ENCODE assay signal across 1 cellular context in the genomic region with DNA sequence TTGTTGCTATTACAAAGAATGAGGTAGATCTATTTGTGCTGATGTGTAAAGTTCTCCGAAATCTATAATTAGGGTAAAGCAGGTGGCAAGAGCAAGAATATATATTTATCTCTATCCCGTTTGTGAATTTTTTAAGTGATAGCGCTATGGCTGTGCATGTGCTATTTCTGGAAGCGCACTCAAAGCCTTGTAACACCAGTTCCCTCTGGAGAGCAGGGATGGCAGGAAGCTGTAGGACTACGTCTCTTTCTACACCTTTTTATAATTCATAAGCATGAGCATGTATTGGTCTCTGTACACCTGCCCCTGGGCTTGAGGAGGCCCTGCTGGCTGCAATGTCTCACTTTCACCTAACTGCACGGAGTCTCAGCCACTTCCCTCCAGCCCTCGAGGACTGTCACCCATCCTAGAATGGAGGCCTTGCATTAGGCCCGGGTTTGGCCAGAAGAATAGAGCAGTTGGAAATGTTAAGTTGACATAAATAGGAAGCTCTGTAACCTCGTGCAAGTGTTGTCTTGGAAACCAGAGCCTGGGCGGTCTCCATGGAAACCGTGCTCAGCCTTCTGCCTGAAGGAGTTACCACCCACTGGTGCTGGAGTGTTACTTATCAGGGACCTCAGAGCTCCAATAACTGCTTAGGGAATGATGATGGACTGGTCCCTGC.
TF ChIP-seq lines count a peak whose summit lies in the region.

No MANE protein-coding gene starts in this region.

TF ChIP-seq in GM23338, 12 proteins besides CTCF, POLR2A, EP300 and RAD21 (continued from another document):
- TF ChIP-seq, protein P1, sequence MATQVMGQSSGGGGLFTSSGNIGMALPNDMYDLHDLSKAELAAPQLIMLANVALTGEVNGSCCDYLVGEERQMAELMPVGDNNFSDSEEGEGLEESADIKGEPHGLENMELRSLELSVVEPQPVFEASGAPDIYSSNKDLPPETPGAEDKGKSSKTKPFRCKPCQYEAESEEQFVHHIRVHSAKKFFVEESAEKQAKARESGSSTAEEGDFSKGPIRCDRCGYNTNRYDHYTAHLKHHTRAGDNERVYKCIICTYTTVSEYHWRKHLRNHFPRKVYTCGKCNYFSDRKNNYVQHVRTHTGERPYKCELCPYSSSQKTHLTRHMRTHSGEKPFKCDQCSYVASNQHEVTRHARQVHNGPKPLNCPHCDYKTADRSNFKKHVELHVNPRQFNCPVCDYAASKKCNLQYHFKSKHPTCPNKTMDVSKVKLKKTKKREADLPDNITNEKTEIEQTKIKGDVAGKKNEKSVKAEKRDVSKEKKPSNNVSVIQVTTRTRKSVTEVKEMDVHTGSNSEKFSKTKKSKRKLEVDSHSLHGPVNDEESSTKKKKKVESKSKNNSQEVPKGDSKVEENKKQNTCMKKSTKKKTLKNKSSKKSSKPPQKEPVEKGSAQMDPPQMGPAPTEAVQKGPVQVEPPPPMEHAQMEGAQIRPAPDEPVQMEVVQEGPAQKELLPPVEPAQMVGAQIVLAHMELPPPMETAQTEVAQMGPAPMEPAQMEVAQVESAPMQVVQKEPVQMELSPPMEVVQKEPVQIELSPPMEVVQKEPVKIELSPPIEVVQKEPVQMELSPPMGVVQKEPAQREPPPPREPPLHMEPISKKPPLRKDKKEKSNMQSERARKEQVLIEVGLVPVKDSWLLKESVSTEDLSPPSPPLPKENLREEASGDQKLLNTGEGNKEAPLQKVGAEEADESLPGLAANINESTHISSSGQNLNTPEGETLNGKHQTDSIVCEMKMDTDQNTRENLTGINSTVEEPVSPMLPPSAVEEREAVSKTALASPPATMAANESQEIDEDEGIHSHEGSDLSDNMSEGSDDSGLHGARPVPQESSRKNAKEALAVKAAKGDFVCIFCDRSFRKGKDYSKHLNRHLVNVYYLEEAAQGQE (IDR thresholded peaks at IDR 0.05; ENCODE audit: unreplicated experiment), result no peak
